Comparison of ENCODE assay signal across 1 cellular context in the genomic region with DNA sequence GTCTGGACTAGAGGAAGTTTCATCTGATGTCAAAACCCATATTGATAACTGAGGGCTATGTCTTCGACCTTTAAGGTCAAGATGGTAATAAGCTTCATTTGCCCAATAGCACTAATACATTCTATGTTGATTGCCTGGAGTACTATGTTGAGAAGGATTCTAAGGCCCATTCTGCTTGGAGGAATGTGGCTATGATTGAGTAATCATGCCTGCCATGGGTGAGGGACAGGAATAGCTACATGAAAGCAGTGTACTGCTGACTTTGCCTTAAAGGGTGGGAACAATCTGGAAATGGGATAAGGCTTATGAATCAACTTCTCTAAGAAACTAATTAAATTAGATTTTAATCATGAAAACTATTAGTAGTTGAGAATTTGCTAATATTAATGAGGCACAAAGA.
TF ChIP-seq lines count a peak whose summit lies in the region.

No MANE protein-coding gene starts in this region.

TF ChIP-seq in HepG2, 621 proteins besides CTCF, POLR2A, EP300 and RAD21 (continued from another document):
- TF ChIP-seq, protein P1, sequence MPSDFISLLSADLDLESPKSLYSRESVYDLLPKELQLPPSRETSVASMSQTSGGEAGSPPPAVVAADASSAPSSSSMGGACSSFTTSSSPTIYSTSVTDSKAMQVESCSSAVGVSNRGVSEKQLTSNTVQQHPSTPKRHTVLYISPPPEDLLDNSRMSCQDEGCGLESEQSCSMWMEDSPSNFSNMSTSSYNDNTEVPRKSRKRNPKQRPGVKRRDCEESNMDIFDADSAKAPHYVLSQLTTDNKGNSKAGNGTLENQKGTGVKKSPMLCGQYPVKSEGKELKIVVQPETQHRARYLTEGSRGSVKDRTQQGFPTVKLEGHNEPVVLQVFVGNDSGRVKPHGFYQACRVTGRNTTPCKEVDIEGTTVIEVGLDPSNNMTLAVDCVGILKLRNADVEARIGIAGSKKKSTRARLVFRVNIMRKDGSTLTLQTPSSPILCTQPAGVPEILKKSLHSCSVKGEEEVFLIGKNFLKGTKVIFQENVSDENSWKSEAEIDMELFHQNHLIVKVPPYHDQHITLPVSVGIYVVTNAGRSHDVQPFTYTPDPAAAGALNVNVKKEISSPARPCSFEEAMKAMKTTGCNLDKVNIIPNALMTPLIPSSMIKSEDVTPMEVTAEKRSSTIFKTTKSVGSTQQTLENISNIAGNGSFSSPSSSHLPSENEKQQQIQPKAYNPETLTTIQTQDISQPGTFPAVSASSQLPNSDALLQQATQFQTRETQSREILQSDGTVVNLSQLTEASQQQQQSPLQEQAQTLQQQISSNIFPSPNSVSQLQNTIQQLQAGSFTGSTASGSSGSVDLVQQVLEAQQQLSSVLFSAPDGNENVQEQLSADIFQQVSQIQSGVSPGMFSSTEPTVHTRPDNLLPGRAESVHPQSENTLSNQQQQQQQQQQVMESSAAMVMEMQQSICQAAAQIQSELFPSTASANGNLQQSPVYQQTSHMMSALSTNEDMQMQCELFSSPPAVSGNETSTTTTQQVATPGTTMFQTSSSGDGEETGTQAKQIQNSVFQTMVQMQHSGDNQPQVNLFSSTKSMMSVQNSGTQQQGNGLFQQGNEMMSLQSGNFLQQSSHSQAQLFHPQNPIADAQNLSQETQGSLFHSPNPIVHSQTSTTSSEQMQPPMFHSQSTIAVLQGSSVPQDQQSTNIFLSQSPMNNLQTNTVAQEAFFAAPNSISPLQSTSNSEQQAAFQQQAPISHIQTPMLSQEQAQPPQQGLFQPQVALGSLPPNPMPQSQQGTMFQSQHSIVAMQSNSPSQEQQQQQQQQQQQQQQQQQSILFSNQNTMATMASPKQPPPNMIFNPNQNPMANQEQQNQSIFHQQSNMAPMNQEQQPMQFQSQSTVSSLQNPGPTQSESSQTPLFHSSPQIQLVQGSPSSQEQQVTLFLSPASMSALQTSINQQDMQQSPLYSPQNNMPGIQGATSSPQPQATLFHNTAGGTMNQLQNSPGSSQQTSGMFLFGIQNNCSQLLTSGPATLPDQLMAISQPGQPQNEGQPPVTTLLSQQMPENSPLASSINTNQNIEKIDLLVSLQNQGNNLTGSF (CRISPR knock-in tag; IDR thresholded peaks at IDR 0.05), result no peak
- TF ChIP-seq CEBPB (IDR thresholded peaks at IDR 0.05; ENCODE audit: borderline replicate concordance, low read depth, low read length) (peak; percentile 57; the same call in 1 of the 2 replicates), ZNF317 (CRISPR knock-in tag; IDR thresholded peaks at IDR 0.05) (peak; percentile 78), CEBPG (CRISPR knock-in tag; IDR thresholded peaks at IDR 0.05) (peak; percentile 65), GATA4 (IDR thresholded peaks at IDR 0.05; ENCODE audit: borderline replicate concordance, low read depth) (no peak)
